ENCODE assay signal across 32 cellular contexts in the genomic region with DNA sequence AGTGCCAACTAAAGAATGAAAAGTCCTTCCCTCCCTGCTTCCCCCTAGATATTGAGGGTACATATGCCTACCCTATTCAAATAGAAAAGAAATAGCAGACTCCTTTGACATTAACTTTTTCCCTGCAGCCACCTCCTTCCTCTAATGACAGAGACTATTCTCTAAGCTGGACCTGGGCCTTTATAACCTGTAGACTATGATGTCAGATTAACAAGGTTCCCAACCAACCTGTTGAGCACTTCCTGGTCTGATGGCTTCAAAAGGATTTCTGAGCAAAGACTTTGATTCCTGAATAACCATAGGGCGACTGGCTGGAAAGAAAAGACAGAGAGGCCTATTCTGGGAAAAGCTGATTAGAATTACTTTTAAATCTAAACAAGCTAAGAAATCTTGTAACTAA. TPM values are rescaled to one million over a fixed set of nuclear protein-coding genes. Genes with fewer than 3 reads are reported as not detected.
"Had no signal": no experiment of that assay in that cellular context is flagged by ENCODE, and none has a peak within 500 bp of the region (broad histone marks: within the 10 kb centered on the region; RNA-seq: fewer than 3 reads in every experiment).

No MANE protein-coding gene starts in this region.

- H3K27me3 Mint-ChIP-seq: activated CD4-positive, alpha-beta memory T cell treated with anti-CD3 and anti-CD28 coated beads, Interleukin-2, amount 10 ng/mL, durations not matched to agents 7 days and 5 days; activated CD4-positive, alpha-beta T cell treated with anti-CD3 and anti-CD28 coated beads, Interleukin-2, amount 10 ng/mL, durations not matched to agents 7 days and 5 days; activated naive CD4-positive, alpha-beta T cell treated with anti-CD3 and anti-CD28 coated beads, Interleukin-2, amount 50 U/mL, for 24 hours; activated naive CD8-positive, alpha-beta T cell treated with anti-CD3 and anti-CD28 coated beads for 36 hours; activated naive CD8-positive, alpha-beta T cell treated with anti-CD3 and anti-CD28 coated beads, Interleukin-2, amount 50 U/mL, for 24 hours had no signal

- FAIRE-seq: colon, endometrium, endothelial cell of umbilical vein, frontal cortex had no signal

- H3K9me3 ChIP-seq: adrenal gland, body of pancreas had no signal

- H3K4me3 Mint-ChIP-seq: activated CD4-positive, alpha-beta memory T cell treated with anti-CD3 and anti-CD28 coated beads, Interleukin-2, amount 10 ng/mL, durations not matched to agents 7 days and 5 days; activated CD4-positive, alpha-beta T cell treated with anti-CD3 and anti-CD28 coated beads, Interleukin-2, amount 10 ng/mL, durations not matched to agents 7 days and 5 days; activated naive CD4-positive, alpha-beta T cell treated with anti-CD3 and anti-CD28 coated beads for 36 hours; activated naive CD4-positive, alpha-beta T cell treated with anti-CD3 and anti-CD28 coated beads, Interleukin-2, amount 50 U/mL, for 24 hours; activated naive CD8-positive, alpha-beta T cell treated with anti-CD3 and anti-CD28 coated beads for 36 hours; activated naive CD8-positive, alpha-beta T cell treated with anti-CD3 and anti-CD28 coated beads, Interleukin-2, amount 50 U/mL, for 24 hours; activated T-helper 1 cell treated with anti-CD3 and anti-CD28 coated beads, Interleukin-12 subunit alpha, Interleukin-12 subunit beta, Interleukin-2, Interleukin-4 antibody, amounts not matched to agents 30 ng/mL and 10 ng/mL and 1 ng/mL, durations not matched to agents 14 hours and 24 hours and 36 hours; WTC11 had no signal

- H3K4me1 Mint-ChIP-seq: activated CD4-positive, alpha-beta memory T cell treated with anti-CD3 and anti-CD28 coated beads, Interleukin-2, amount 10 ng/mL, durations not matched to agents 7 days and 5 days; activated CD4-positive, alpha-beta T cell treated with anti-CD3 and anti-CD28 coated beads, Interleukin-2, amount 10 ng/mL, durations not matched to agents 7 days and 5 days; activated naive CD4-positive, alpha-beta T cell treated with anti-CD3 and anti-CD28 coated beads, Interleukin-2, amount 50 U/mL, for 24 hours; WTC11 had no signal

- H3K4me3 ChIP-seq: adrenal gland, body of pancreas had no signal

- H3K27ac ChIP-seq: adrenal gland, body of pancreas, epithelial cell of prostate had no signal

- H3K36me3 ChIP-seq: adrenal gland had no signal

- H3K27me3 ChIP-seq: adrenal gland, body of pancreas had no signal

- H3K27ac Mint-ChIP-seq: activated CD4-positive, alpha-beta memory T cell treated with anti-CD3 and anti-CD28 coated beads, Interleukin-2, amount 10 ng/mL, durations not matched to agents 7 days and 5 days; activated CD4-positive, alpha-beta T cell treated with anti-CD3 and anti-CD28 coated beads, Interleukin-2, amount 10 ng/mL, durations not matched to agents 7 days and 5 days; activated naive CD4-positive, alpha-beta T cell treated with anti-CD3 and anti-CD28 coated beads for 36 hours; activated naive CD4-positive, alpha-beta T cell treated with anti-CD3 and anti-CD28 coated beads, Interleukin-2, amount 50 U/mL, for 24 hours; activated naive CD8-positive, alpha-beta T cell treated with anti-CD3 and anti-CD28 coated beads for 36 hours; activated naive CD8-positive, alpha-beta T cell treated with anti-CD3 and anti-CD28 coated beads, Interleukin-2, amount 50 U/mL, for 24 hours; activated T-helper 1 cell treated with anti-CD3 and anti-CD28 coated beads, Interleukin-12 subunit alpha, Interleukin-12 subunit beta, Interleukin-2, Interleukin-4 antibody, amounts not matched to agents 30 ng/mL and 10 ng/mL and 1 ng/mL, durations not matched to agents 14 hours and 24 hours and 36 hours; activated T-helper 2 cell treated with anti-CD3 and anti-CD28 coated beads, Interferon-gamma antibody, Interleukin-2, Interleukin-4, amounts not matched to agents 10 μg/mL and 5 μg/mL and 100 μg/mL, durations not matched to agents 14 hours and 24 hours and 36 hours; WTC11 had no signal

- H3K9me3 Mint-ChIP-seq: activated CD4-positive, alpha-beta memory T cell treated with anti-CD3 and anti-CD28 coated beads, Interleukin-2, amount 10 ng/mL, durations not matched to agents 7 days and 5 days; activated CD4-positive, alpha-beta T cell treated with anti-CD3 and anti-CD28 coated beads, Interleukin-2, amount 10 ng/mL, durations not matched to agents 7 days and 5 days; activated naive CD4-positive, alpha-beta T cell treated with anti-CD3 and anti-CD28 coated beads for 36 hours; activated naive CD4-positive, alpha-beta T cell treated with anti-CD3 and anti-CD28 coated beads, Interleukin-2, amount 50 U/mL, for 24 hours; activated naive CD8-positive, alpha-beta T cell treated with anti-CD3 and anti-CD28 coated beads for 36 hours; activated naive CD8-positive, alpha-beta T cell treated with anti-CD3 and anti-CD28 coated beads, Interleukin-2, amount 50 U/mL, for 24 hours; activated T-helper 1 cell treated with anti-CD3 and anti-CD28 coated beads, Interleukin-12 subunit alpha, Interleukin-12 subunit beta, Interleukin-2, Interleukin-4 antibody, amounts not matched to agents 30 ng/mL and 10 ng/mL and 1 ng/mL, durations not matched to agents 14 hours and 24 hours and 36 hours; activated T-helper 2 cell treated with anti-CD3 and anti-CD28 coated beads, Interferon-gamma antibody, Interleukin-2, Interleukin-4, amounts not matched to agents 10 μg/mL and 5 μg/mL and 100 μg/mL, durations not matched to agents 14 hours and 24 hours and 36 hours; WTC11 had no signal

- ATAC-seq: activated naive CD8-positive, alpha-beta T cell treated with anti-CD3 and anti-CD28 coated beads, Interleukin-2, amount 50 U/mL, for 24 hours; body of pancreas; WTC11 had no signal

- H3K4me1 ChIP-seq: adrenal gland, body of pancreas had no signal

- DNase-seq: activated CD4-positive, alpha-beta memory T cell treated with anti-CD3 and anti-CD28 coated beads, Interleukin-2, amount 10 ng/mL, durations not matched to agents 7 days and 5 days; activated CD4-positive, alpha-beta T cell treated with anti-CD3 and anti-CD28 coated beads for 1 hour; activated CD4-positive, alpha-beta T cell treated with anti-CD3 and anti-CD28 coated beads for 4 hours; activated CD4-positive, alpha-beta T cell treated with anti-CD3 and anti-CD28 coated beads, Interleukin-2, amount 10 ng/mL, durations not matched to agents 7 days and 5 days; activated CD4-positive, alpha-beta T cell treated with anti-CD3 and anti-CD28 coated beads, Interleukin-2, amount 50 U/mL, for 4 hours; activated effector memory CD4-positive, alpha-beta T cell treated with anti-CD3 and anti-CD28 coated beads, Interleukin-2, amount 50 U/mL, for 16 hours; activated naive CD4-positive, alpha-beta T cell treated with anti-CD3 and anti-CD28 coated beads for 36 hours; activated naive CD8-positive, alpha-beta T cell treated with anti-CD3 and anti-CD28 coated beads for 36 hours; activated naive CD8-positive, alpha-beta T cell treated with anti-CD3 and anti-CD28 coated beads, Interleukin-2, amount 50 U/mL, for 24 hours; activated T-cell treated with anti-CD3 and anti-CD28 coated beads, Interleukin-2, amount 50 U/mL, for 1 hour; activated T-cell treated with anti-CD3 and anti-CD28 coated beads, Interleukin-2, amount 50 U/mL, for 48 hours; adrenal gland; amygdala; aorta; body of pancreas; caudate nucleus; cortex of kidney; dermis blood vessel endothelial cell; effector CD8-positive, alpha-beta T cell; foreskin fibroblast; head of caudate nucleus; T-helper 1 cell; T-helper 2 cell had no signal

RNA-seq across cellular contexts. Expression of gene CLSPN, which starts 32.7 kb away (rescaled TPM):
- total RNA-seq: body of pancreas had no signal
- polyA plus RNA-seq: aorta had no signal
